ENCODE assay signal across 9 cellular contexts in genomic region chr7:20064974-20065862, GRCh38.
DNase-seq lines count a peak whose midpoint lies in the region; ATAC-seq and TF ChIP-seq lines count a peak whose summit lies in the region.
"Had no signal": no experiment of that assay in that cellular context is flagged by ENCODE, and none has a peak within 500 bp of the region (broad histone marks: within the 10 kb centered on the region; RNA-seq: fewer than 3 reads in every experiment).

No MANE protein-coding gene starts in this region.

- H3K9me3 ChIP-seq in gastroesophageal sphincter (peaks cover 0 to 15% (median 0%) of the 10 kb centered on the region in 3 donors), right lobe of liver (no peaks in the 10 kb centered on the region)

- peaks cover 0 to 11% (median 0%) of the 10 kb centered on the region in 3 donors for H3K4me1 ChIP-seq in gastroesophageal sphincter
- H3K4me1 ChIP-seq in right lobe of liver = no peaks in the 10 kb centered on the region

- no TSS peak for BruUV-seq in Calu3 (replicated peaks; lab: Mats Ljungman, UMichigan)

- H3K27ac Mint-ChIP-seq in activated naive CD8-positive, alpha-beta T cell treated with anti-CD3 and anti-CD28 coated beads for 36 hours = no peak overlapping the region
- no peak overlapping the region for H3K27ac Mint-ChIP-seq in Calu3 (ENCODE audit: unreplicated experiment)

- ATAC-seq in GM19452 (IDR thresholded peaks at IDR 0.05; ENCODE audit: unreplicated experiment) = peak; percentile 99
- peak; percentile 100 for ATAC-seq in HG03378 (IDR thresholded peaks at IDR 0.05; ENCODE audit: unreplicated experiment)
- no peak for ATAC-seq in gastroesophageal sphincter
- no peak for ATAC-seq in right lobe of liver

- peaks cover 2% of the 10 kb centered on the region for H3K9me3 Mint-ChIP-seq in activated naive CD8-positive, alpha-beta T cell treated with anti-CD3 and anti-CD28 coated beads for 36 hours
- H3K9me3 Mint-ChIP-seq in Calu3 (ENCODE audit: low read depth, unreplicated experiment) = peaks cover 2% of the 10 kb centered on the region

- TF ChIP-seq CTCF in Calu3 (IDR thresholded peaks at IDR 0.05; ENCODE audit: unreplicated experiment) (no peak), gastroesophageal sphincter (IDR thresholded peaks at IDR 0.05) (no peak), right lobe of liver (IDR thresholded peaks at IDR 0.05) (no peak)

- no peaks in the 10 kb centered on the region for H3K27me3 Mint-ChIP-seq in activated naive CD8-positive, alpha-beta T cell treated with anti-CD3 and anti-CD28 coated beads for 36 hours
- no peaks in the 10 kb centered on the region for H3K27me3 Mint-ChIP-seq in Calu3 (ENCODE audit: unreplicated experiment)

- H3K27ac ChIP-seq in gastroesophageal sphincter (no peak overlapping the region), right lobe of liver (no peak overlapping the region)
- H3K27ac ChIP-seq: heart left ventricle had no signal

- H3K36me3 ChIP-seq in gastroesophageal sphincter (no peaks in the 10 kb centered on the region), right lobe of liver (no peaks in the 10 kb centered on the region)
- H3K36me3 ChIP-seq: heart left ventricle had no signal

- no peak for TF ChIP-seq EP300 in gastroesophageal sphincter (IDR thresholded peaks at IDR 0.05)

- H3K4me3 Mint-ChIP-seq in activated naive CD8-positive, alpha-beta T cell treated with anti-CD3 and anti-CD28 coated beads for 36 hours = no peak overlapping the region
- no peak overlapping the region for H3K4me3 Mint-ChIP-seq in Calu3 (ENCODE audit: low read depth, unreplicated experiment)

- WGBS in gastroesophageal sphincter (ENCODE audit: low coverage in 1 of 2), 2 donors = 57 to 62% methylated on average over 6 to 7 of the region's 7 CpGs
- 53% methylated on average over 7 of the region's 7 CpGs for WGBS in right lobe of liver (ENCODE audit: insufficient coverage, low coverage, low lambda C conversion rate, missing lambda C conversion rate)

- CTCF ChIA-PET in Calu3 (lab: Charles Lee) = no interaction called here

- intact Hi-C loops in Calu3 (cut with micrococcal nuclease; ENCODE audit: unreplicated experiment) (no loop called here), right lobe of liver (cut with DNase I) (no loop called here)

- H3K4me3 ChIP-seq in gastroesophageal sphincter (no peak overlapping the region), right lobe of liver (no peak overlapping the region)
- H3K4me3 ChIP-seq: heart left ventricle had no signal

- H3K36me3 Mint-ChIP-seq in activated naive CD8-positive, alpha-beta T cell treated with anti-CD3 and anti-CD28 coated beads for 36 hours = no peaks in the 10 kb centered on the region
- H3K36me3 Mint-ChIP-seq in Calu3 (ENCODE audit: insufficient read depth, unreplicated experiment) = no peaks in the 10 kb centered on the region

- H3K4me1 Mint-ChIP-seq in activated naive CD8-positive, alpha-beta T cell treated with anti-CD3 and anti-CD28 coated beads for 36 hours = peaks cover 12% of the 10 kb centered on the region
- H3K4me1 Mint-ChIP-seq in Calu3 (ENCODE audit: low read depth, unreplicated experiment) = no peaks in the 10 kb centered on the region

- no peak for TF ChIP-seq POLR2A in gastroesophageal sphincter (IDR thresholded peaks at IDR 0.05)
- TF ChIP-seq POLR2A in right lobe of liver (IDR thresholded peaks at IDR 0.05) = no peak

- H3K27me3 ChIP-seq in gastroesophageal sphincter (no peaks in the 10 kb centered on the region), right lobe of liver (no peaks in the 10 kb centered on the region)
- H3K27me3 ChIP-seq: heart left ventricle had no signal

- DNase-seq in ELR (ENCODE audit: low read depth) (peak; percentile 26), retina (peak; percentile 64), Calu3 (no peak), right lobe of liver (no peak)
- DNase-seq in activated naive CD8-positive, alpha-beta T cell treated with anti-CD3 and anti-CD28 coated beads for 36 hours = peak; percentile 38
- DNase-seq: heart left ventricle had no signal

Comparison
In these comparisons a context has a peak if more than half of its experiments do, and no peak if none do; other contexts are left out.
1. DNase-seq: peak in ELR (single experiment), activated naive CD8-positive, alpha-beta T cell treated with anti-CD3 and anti-CD28 coated beads for 36 hours (single experiment) and retina (single experiment); none in Calu3 (single experiment) and right lobe of liver (0 of 3).
2. ATAC-seq: peak in GM19452 (single experiment) and HG03378 (single experiment); none in gastroesophageal sphincter (single experiment) and right lobe of liver (0 of 4).